Comparison of ENCODE assay signal across 12 cellular contexts in genomic region chr19:54223181-54223936, GRCh38. TPM values are rescaled to one million over a fixed set of nuclear protein-coding genes. Genes with fewer than 3 reads are reported as not detected.
DNase-seq lines count a peak whose midpoint lies in the region; ATAC-seq lines count a peak whose summit lies in the region.
"Not testable (repeated sequence)": the region's sequence is repeated elsewhere in the genome, so short reads cannot be mapped to it uniquely, and the experiment has no call there.
"Had no signal": no experiment of that assay in that cellular context is flagged by ENCODE, and none has a peak within 500 bp of the region (broad histone marks: within the 10 kb centered on the region; RNA-seq: fewer than 3 reads in every experiment).

No MANE protein-coding gene starts in this region.

- H3K27me3 Mint-ChIP-seq in natural killer cell treated with Interleukin-12 subunit alpha and Interleukin-12 subunit beta and Interleukin-15 and Interleukin-18, amount 100 ng/mL, for 72 hours, result peaks cover 4 to 14% of the 10 kb centered on the region in 2 donors

- not testable (repeated sequence) for H3K4me3 Mint-ChIP-seq in natural killer cell treated with Interleukin-12 subunit alpha and Interleukin-12 subunit beta and Interleukin-15 and Interleukin-18, amount 100 ng/mL, for 72 hours; stimulated activated effector memory CD8-positive, alpha-beta T cell treated with anti-CD3 and anti-CD28 coated beads, Interleukin-12 subunit alpha, Interleukin-12 subunit beta, amount 100 ng/mL, for 72 hours

- not testable (repeated sequence) for H3K4me1 Mint-ChIP-seq in natural killer cell treated with Interleukin-12 subunit alpha and Interleukin-12 subunit beta and Interleukin-15 and Interleukin-18, amount 100 ng/mL, for 72 hours (ENCODE audit: low read depth in 2 of 2)
- H3K4me1 Mint-ChIP-seq in stimulated activated effector memory CD8-positive, alpha-beta T cell treated with anti-CD3 and anti-CD28 coated beads, Interleukin-12 subunit alpha, Interleukin-12 subunit beta, amount 100 ng/mL, for 72 hours, result peaks cover 18% of the 10 kb centered on the region

- intact Hi-C loops in Right ventricle myocardium superior (cut with DNase I), result not testable (repeated sequence)

- DNase-seq in DMS79 (lab: John Stamatoyannopoulos, UW) (peak; percentile 4), astrocyte of the hippocampus (ENCODE audit: low read depth, low spot score) (peak; percentile 28)
- not testable (repeated sequence) for DNase-seq in Right ventricle myocardium superior; stimulated activated effector memory CD8-positive, alpha-beta T cell treated with anti-CD3 and anti-CD28 coated beads, Interleukin-12 subunit alpha, Interleukin-12 subunit beta, amount 100 ng/mL, for 72 hours (ENCODE audit: low spot score in 2 of 2)
- DNase-seq in natural killer cell treated with Interleukin-12 subunit alpha and Interleukin-12 subunit beta and Interleukin-15 and Interleukin-18, amount 100 ng/mL, for 72 hours (ENCODE audit: low spot score), result peak; percentile 58

- not testable (repeated sequence) for H3K9me3 Mint-ChIP-seq in natural killer cell treated with Interleukin-12 subunit alpha and Interleukin-12 subunit beta and Interleukin-15 and Interleukin-18, amount 100 ng/mL, for 72 hours; stimulated activated effector memory CD8-positive, alpha-beta T cell treated with anti-CD3 and anti-CD28 coated beads, Interleukin-12 subunit alpha, Interleukin-12 subunit beta, amount 100 ng/mL, for 72 hours

- not testable (repeated sequence) for H3K36me3 Mint-ChIP-seq in natural killer cell treated with Interleukin-12 subunit alpha and Interleukin-12 subunit beta and Interleukin-15 and Interleukin-18, amount 100 ng/mL, for 72 hours; stimulated activated effector memory CD8-positive, alpha-beta T cell treated with anti-CD3 and anti-CD28 coated beads, Interleukin-12 subunit alpha, Interleukin-12 subunit beta, amount 100 ng/mL, for 72 hours

- ATAC-seq in SK-N-SH treated with all-trans-retinoic acid at 6 μM for 48 hours (peak; percentile 33), Right ventricle myocardium superior (ENCODE audit: poor library complexity) (peak; percentile 13)
- peak in 1 of 2 donors; percentile 22 for ATAC-seq in natural killer cell treated with Interleukin-12 subunit alpha and Interleukin-12 subunit beta and Interleukin-15 and Interleukin-18, amount 100 ng/mL, for 72 hours
- ATAC-seq in stimulated activated effector memory CD8-positive, alpha-beta T cell treated with anti-CD3 and anti-CD28 coated beads, Interleukin-12 subunit alpha, Interleukin-12 subunit beta, amount 100 ng/mL, for 72 hours, result peak; percentile 17

- H3K27ac Mint-ChIP-seq in natural killer cell treated with Interleukin-12 subunit alpha and Interleukin-12 subunit beta and Interleukin-15 and Interleukin-18, amount 100 ng/mL, for 72 hours, result peak overlapping the region in 1 of 2 donors; percentile 53
- H3K27ac Mint-ChIP-seq in stimulated activated effector memory CD8-positive, alpha-beta T cell treated with anti-CD3 and anti-CD28 coated beads, Interleukin-12 subunit alpha, Interleukin-12 subunit beta, amount 100 ng/mL, for 72 hours, result peak overlapping the region; percentile 56

RNA-seq across cellular contexts. Expression of gene LILRB3, which starts 0.6 kb away (rescaled TPM):
- 3.6 TPM for total RNA-seq in Right ventricle myocardium superior
- total RNA-seq in natural killer cell treated with Interleukin-12 subunit alpha and Interleukin-12 subunit beta and Interleukin-15 and Interleukin-18, amount 100 ng/mL, for 72 hours, result under 1 TPM; 0.43 to 0.47 TPM
- total RNA-seq: CD8-positive, alpha-beta T cell; frontal cortex; lung microvascular endothelial cell; NCI-H460 had no signal

RNA-seq across cellular contexts. Expression of gene LILRA6, which starts 19.2 kb away (rescaled TPM):
- 1.8 TPM for total RNA-seq in Right ventricle myocardium superior
- under 1 TPM in 1 of 2 donors, not detected in 1; 0.47 TPM for total RNA-seq in natural killer cell treated with Interleukin-12 subunit alpha and Interleukin-12 subunit beta and Interleukin-15 and Interleukin-18, amount 100 ng/mL, for 72 hours
- total RNA-seq: activated B cell treated with CpG ODN at 0.5 μM for 24 hours; CD8-positive, alpha-beta T cell; kidney epithelial cell; lung microvascular endothelial cell; NCI-H460 had no signal

RNA-seq across cellular contexts. Expression of gene RPS9, which starts 22.7 kb away (rescaled TPM):
- 651 TPM for total RNA-seq in Right ventricle myocardium superior
- 1,000 to 10,000 TPM in 1 of 2 donors, 100 to 1,000 TPM in 1; 774 to 1,402 TPM for total RNA-seq in natural killer cell treated with Interleukin-12 subunit alpha and Interleukin-12 subunit beta and Interleukin-15 and Interleukin-18, amount 100 ng/mL, for 72 hours

RNA-seq across cellular contexts. Expression of gene TSEN34, which starts 32.3 kb away (rescaled TPM):
- total RNA-seq in Right ventricle myocardium superior, result 14.3 TPM
- 10 to 100 TPM; 15.5 to 26.2 TPM for total RNA-seq in natural killer cell treated with Interleukin-12 subunit alpha and Interleukin-12 subunit beta and Interleukin-15 and Interleukin-18, amount 100 ng/mL, for 72 hours

RNA-seq across cellular contexts. Expression of gene LILRB5, which starts 33.7 kb away (rescaled TPM):
- 7.7 TPM for total RNA-seq in Right ventricle myocardium superior
- not detected for total RNA-seq in natural killer cell treated with Interleukin-12 subunit alpha and Interleukin-12 subunit beta and Interleukin-15 and Interleukin-18, amount 100 ng/mL, for 72 hours
- total RNA-seq: CD8-positive, alpha-beta T cell; lung microvascular endothelial cell; NCI-H460 had no signal
